ENCODE assay signal across 18 cellular contexts in the genomic region with DNA sequence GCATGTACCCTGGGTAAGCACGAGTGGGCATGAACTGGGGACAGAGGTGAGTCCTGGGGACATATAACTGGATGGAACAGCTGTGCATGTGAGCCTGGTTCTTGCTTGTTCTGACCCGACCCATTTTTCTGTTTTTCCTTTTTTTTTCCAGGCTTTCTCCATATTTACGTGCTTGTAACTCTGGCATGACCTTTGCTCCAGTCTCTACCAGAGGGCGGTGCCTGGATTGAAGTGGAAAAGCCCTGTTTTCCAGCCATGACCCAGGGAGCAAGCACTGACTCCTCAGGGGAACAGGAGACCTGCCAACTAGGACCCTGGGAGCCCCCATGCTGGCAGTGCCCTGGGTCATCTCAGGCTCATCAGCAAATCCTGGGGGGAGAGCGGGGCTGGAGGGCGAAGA. TPM values are rescaled to one million over a fixed set of nuclear protein-coding genes. Genes with fewer than 3 reads are reported as not detected.
DNase-seq lines count a peak whose midpoint lies in the region; ATAC-seq and TF ChIP-seq lines count a peak whose summit lies in the region.
"Had no signal": no experiment of that assay in that cellular context is flagged by ENCODE, and none has a peak within 500 bp of the region (broad histone marks: within the 10 kb centered on the region; RNA-seq: fewer than 3 reads in every experiment).

No MANE protein-coding gene starts in this region.

- H3K23ac ChIP-seq in mesendoderm (ENCODE audit: low read length), result no peak overlapping the region

- ATAC-seq in gastroesophageal sphincter, result no peak

- H3K4me3 Mint-ChIP-seq in immature natural killer cell, result no peak overlapping the region
- H3K4me3 Mint-ChIP-seq: activated CD4-positive, alpha-beta memory T cell treated with anti-CD3 and anti-CD28 coated beads, Interleukin-2, amount 10 ng/mL, durations not matched to agents 7 days and 5 days; activated naive CD4-positive, alpha-beta T cell treated with anti-CD3 and anti-CD28 coated beads, Interleukin-2, amount 10 ng/mL, durations not matched to agents 7 days and 5 days; dendritic cell treated with granulocyte-macrophage colony-stimulating factor and Interleukin-4, amounts not matched to agents 40 ng/mL and 50 ng/mL, for 4 days; H9; T-helper 1 cell treated with Interleukin-12 subunit alpha and Interleukin-12 subunit beta and Interleukin-4 antibody, amounts not matched to agents 30 μg/mL and 1 μg/mL, for 36 hours had no signal

- no peak overlapping the region for H3K4ac ChIP-seq in mesendoderm (ENCODE audit: low read depth, low read length)

- H3K4me3 ChIP-seq in adrenal gland (no peak overlapping the region), gastroesophageal sphincter (no peak overlapping the region), mesendoderm (ENCODE audit: low read length) (no peak overlapping the region), uterus (no peak overlapping the region)

- H3K9ac ChIP-seq in mesendoderm (ENCODE audit: low read length), result no peak overlapping the region

- TF ChIP-seq EP300 in gastroesophageal sphincter (IDR thresholded peaks at IDR 0.05), result no peak

- no peak overlapping the region for H3K27ac Mint-ChIP-seq in immature natural killer cell
- H3K27ac Mint-ChIP-seq: activated CD4-positive, alpha-beta memory T cell treated with anti-CD3 and anti-CD28 coated beads, Interleukin-2, amount 10 ng/mL, durations not matched to agents 7 days and 5 days; activated naive CD4-positive, alpha-beta T cell treated with anti-CD3 and anti-CD28 coated beads, Interleukin-2, amount 10 ng/mL, durations not matched to agents 7 days and 5 days; dendritic cell treated with granulocyte-macrophage colony-stimulating factor and Interleukin-4, amounts not matched to agents 40 ng/mL and 50 ng/mL, for 4 days; T-helper 1 cell treated with Interleukin-12 subunit alpha and Interleukin-12 subunit beta and Interleukin-4 antibody, amounts not matched to agents 30 μg/mL and 1 μg/mL, for 36 hours had no signal

- H3K79me1 ChIP-seq in mesendoderm (ENCODE audit: low read length), result no peaks in the 10 kb centered on the region

- no peak overlapping the region for H3K56ac ChIP-seq in mesendoderm (ENCODE audit: low read length)

- H3K27ac ChIP-seq in adrenal gland (peak overlapping the region in 4 of 5 donors; percentile 8 to 52 (median 30)), gastroesophageal sphincter (peak overlapping the region in 3 of 4 donors; percentile 28 to 53 (median 45)), mesendoderm (ENCODE audit: low read depth, low read length) (no peak overlapping the region), uterus (peak overlapping the region; percentile 97 to 99)
- H3K27ac ChIP-seq: VCaP had no signal

- H3K4me1 Mint-ChIP-seq in immature natural killer cell, result peaks cover 1 to 13% of the 10 kb centered on the region in 2 donors

- no peak overlapping the region for H3K4me2 ChIP-seq in mesendoderm (ENCODE audit: low read length)

- H3K36me3 ChIP-seq in adrenal gland (replicated peaks in 1 of 2), result no peaks in the 10 kb centered on the region
- H3K36me3 ChIP-seq in gastroesophageal sphincter, result no peaks in the 10 kb centered on the region
- H3K36me3 ChIP-seq in mesendoderm (ENCODE audit: control insufficient read depth, insufficient read depth, low read length), result no peaks in the 10 kb centered on the region
- H3K36me3 ChIP-seq in uterus, result no peaks in the 10 kb centered on the region
- H3K36me3 ChIP-seq: BE2C had no signal

- no peak overlapping the region for H2BK120ac ChIP-seq in mesendoderm (ENCODE audit: low read depth, low read length)

- no peaks in the 10 kb centered on the region for H3K79me2 ChIP-seq in mesendoderm (ENCODE audit: control insufficient read depth, insufficient read depth, low read length)

- TF ChIP-seq CTCF in adrenal gland (IDR thresholded peaks at IDR 0.05), result no peak
- TF ChIP-seq CTCF in gastroesophageal sphincter (IDR thresholded peaks at IDR 0.05), result no peak
- no peak for TF ChIP-seq CTCF in uterus (IDR thresholded peaks at IDR 0.05)

- no peak overlapping the region for H2BK15ac ChIP-seq in mesendoderm (replicated peaks; ENCODE audit: low read depth)

- peaks cover 22 to 63% of the 10 kb centered on the region in 2 donors for H3K4me1 ChIP-seq in adrenal gland (replicated peaks in 1 of 2)
- H3K4me1 ChIP-seq in gastroesophageal sphincter, result peaks cover 23 to 71% (median 39%) of the 10 kb centered on the region in 3 donors
- peaks cover 4% of the 10 kb centered on the region for H3K4me1 ChIP-seq in mesendoderm (ENCODE audit: control insufficient read depth, low read depth, low read length)
- peaks cover 10 to 13% of the 10 kb centered on the region in 2 donors for H3K4me1 ChIP-seq in uterus

- TF ChIP-seq POLR2A in adrenal gland (IDR thresholded peaks at IDR 0.05), result no peak
- TF ChIP-seq POLR2A in gastroesophageal sphincter (IDR thresholded peaks at IDR 0.05), result no peak
- TF ChIP-seq POLR2A in uterus (IDR thresholded peaks at IDR 0.05), result no peak

- DNase-seq in adrenal gland, result peak in 4 of 7 donors; percentile 51 to 68 (median 58)
- no peak for DNase-seq in mesendoderm
- no peak for DNase-seq in uterus
- DNase-seq in mesenteric fat pad (ENCODE audit: low spot score), result no peak
- DNase-seq in OCI-M1 (lab: John Stamatoyannopoulos, UW), result no peak
- DNase-seq in immature natural killer cell, result no peak
- DNase-seq: activated CD4-positive, alpha-beta memory T cell treated with anti-CD3 and anti-CD28 coated beads, Interleukin-2, amount 10 ng/mL, durations not matched to agents 7 days and 5 days; activated naive CD4-positive, alpha-beta T cell treated with anti-CD3 and anti-CD28 coated beads, Interleukin-2, amount 10 ng/mL, durations not matched to agents 7 days and 5 days; activated T-cell treated with anti-CD3 and anti-CD28 coated beads, Interleukin-2, amount 50 U/mL, for 1 hour; BE2C; H9; MM.1S; SHP77; stimulated activated naive CD4-positive, alpha-beta T cell treated with Interleukin-2 at 50 U/mL for 16 hours had no signal

- intact Hi-C loops in adrenal gland (cut with DNase I), result no loop called here
- intact Hi-C loops in uterus (cut with DNase I; ENCODE audit: low total_unique reads), result no loop called here

- peak overlapping the region; percentile 28 for H4K8ac ChIP-seq in mesendoderm (ENCODE audit: low read depth, low read length)

- no peaks in the 10 kb centered on the region for H3K9me3 Mint-ChIP-seq in immature natural killer cell
- H3K9me3 Mint-ChIP-seq: activated CD4-positive, alpha-beta memory T cell treated with anti-CD3 and anti-CD28 coated beads, Interleukin-2, amount 10 ng/mL, durations not matched to agents 7 days and 5 days; activated naive CD4-positive, alpha-beta T cell treated with anti-CD3 and anti-CD28 coated beads, Interleukin-2, amount 10 ng/mL, durations not matched to agents 7 days and 5 days; dendritic cell treated with granulocyte-macrophage colony-stimulating factor and Interleukin-4, amounts not matched to agents 40 ng/mL and 50 ng/mL, for 4 days; H9; T-helper 1 cell treated with Interleukin-12 subunit alpha and Interleukin-12 subunit beta and Interleukin-4 antibody, amounts not matched to agents 30 μg/mL and 1 μg/mL, for 36 hours had no signal

- H4K5ac ChIP-seq in mesendoderm (ENCODE audit: low read length), result no peak overlapping the region

- H2BK5ac ChIP-seq in mesendoderm (ENCODE audit: low read length), result no peak overlapping the region

- 48 to 78% (median 63%) methylated on average over 6 of the region's 6 CpGs for WGBS in adrenal gland, 4 donors
- 40 to 60% methylated on average over 3 to 4 of the region's 6 CpGs for WGBS in gastroesophageal sphincter (ENCODE audit: low coverage in 1 of 2), 2 donors
- no CpG with 5 or more reads among the region's 6 CpGs for WGBS in mesendoderm (ENCODE audit: extremely low coverage, insufficient coverage, low lambda C conversion rate)

- H3K9me3 ChIP-seq in adrenal gland (replicated peaks in 1 of 3) (no peaks in the 10 kb centered on the region), gastroesophageal sphincter (no peaks in the 10 kb centered on the region), uterus (no peaks in the 10 kb centered on the region)
- H3K9me3 ChIP-seq: BE2C had no signal

- H2AK5ac ChIP-seq in mesendoderm (ENCODE audit: low read length), result no peak overlapping the region

- H3K27me3 ChIP-seq in adrenal gland (no peaks in the 10 kb centered on the region), gastroesophageal sphincter (no peaks in the 10 kb centered on the region), mesendoderm (ENCODE audit: insufficient read depth, low read length, poor library complexity) (no peaks in the 10 kb centered on the region), uterus (no peaks in the 10 kb centered on the region)
- H3K27me3 ChIP-seq: BE2C had no signal

- H3K27me3 Mint-ChIP-seq in immature natural killer cell (ENCODE audit: low read depth in 3 of 3), result peaks cover 0 to 5% (median 2%) of the 10 kb centered on the region in 3 donors
- H3K27me3 Mint-ChIP-seq: activated CD4-positive, alpha-beta memory T cell treated with anti-CD3 and anti-CD28 coated beads, Interleukin-2, amount 10 ng/mL, durations not matched to agents 7 days and 5 days; activated naive CD4-positive, alpha-beta T cell treated with anti-CD3 and anti-CD28 coated beads, Interleukin-2, amount 10 ng/mL, durations not matched to agents 7 days and 5 days; dendritic cell treated with granulocyte-macrophage colony-stimulating factor and Interleukin-4, amounts not matched to agents 40 ng/mL and 50 ng/mL, for 4 days had no signal

- H3K36me3 Mint-ChIP-seq in immature natural killer cell, result peaks cover 3 to 10% (median 4%) of the 10 kb centered on the region in 3 donors

- H3K18ac ChIP-seq in mesendoderm (ENCODE audit: low read length), result peak overlapping the region; percentile 42

RNA-seq across cellular contexts. Expression of gene TRAF3IP2, which starts 8.0 kb away (rescaled TPM):
- total RNA-seq in adrenal gland, result 10 to 100 TPM; 35.7 to 53.7 (median 46.2) TPM
- polyA plus RNA-seq in adrenal gland, result 10 to 100 TPM; 32.9 to 70.8 (median 56.9) TPM
- total RNA-seq in gastroesophageal sphincter, result 10 to 100 TPM; 18.4 to 33.4 (median 27.5) TPM
- polyA plus RNA-seq in mesendoderm (2013, experiment 1 of 2), result 23.9 TPM
- 23.3 TPM for polyA plus RNA-seq in mesendoderm (2013, experiment 2 of 2)
- total RNA-seq in uterus, result 10 to 100 TPM; 17.2 to 64.4 (median 25.4) TPM
- total RNA-seq in mesenteric fat pad, result 29.9 TPM
- polyA plus RNA-seq in immature natural killer cell, result 10 to 100 TPM in 1 of 3 donors, 1 to 10 TPM in 1, not detected in 1; 1.9 to 10.6 TPM

Comparison
In these comparisons a context has a peak if more than half of its experiments do, and no peak if none do; other contexts are left out.
1. DNase-seq: peak in adrenal gland (4 of 7); none in mesendoderm (single experiment), uterus (0 of 2), mesenteric fat pad (single experiment), OCI-M1 (single experiment) and immature natural killer cell (0 of 3).